8 cellular contexts compared by ENCODE assay signal in genomic region chr1:205749826-205750682, GRCh38. TPM values are rescaled to one million over a fixed set of nuclear protein-coding genes. Genes with fewer than 3 reads are reported as not detected.
DNase-seq lines count a peak whose midpoint lies in the region; ATAC-seq and TF ChIP-seq lines count a peak whose summit lies in the region.

Gene NUCKS1 (minus strand): TSS chr1:205750182. CDS start chr1:205749973, 209 bp downstream.

- H3K4me3 ChIP-seq in GM12864 (ENCODE audit: low read depth, low read length) (peak within 1 kb of the TSS; percentile 68), ovary (peak within 1 kb of the TSS; percentile 57), thyroid gland (replicated peaks in 1 of 3) (peak within 1 kb of the TSS; percentile 57 to 94 (median 93))

- peak; percentile 98 for DNase-seq in GM12864 (ENCODE audit: low read depth)
- peak; percentile 97 to 100 (median 99) for DNase-seq in NCI-H1417 (lab: John Stamatoyannopoulos, UW)
- DNase-seq in SW 1271 (lab: John Stamatoyannopoulos, UW), result peak; percentile 88 to 94
- DNase-seq in activated naive CD8-positive, alpha-beta T cell treated with anti-CD3 and anti-CD28 coated beads, Interleukin-2, amount 50 U/mL, for 16 hours (ENCODE audit: low read depth, low spot score), result peak; percentile 97
- DNase-seq in Right ventricle myocardium inferior (ENCODE audit: missing footprints), result peak; percentile 99
- peak; percentile 97 to 99 (median 98) for DNase-seq in ovary
- peak; percentile 100 for DNase-seq in thyroid gland

- H3K27me3 ChIP-seq in ovary (no peaks in the 10 kb centered on the region), thyroid gland (no peaks in the 10 kb centered on the region)

- peak; percentile 65 for TF ChIP-seq POLR2A in ovary (IDR thresholded peaks at IDR 0.05)
- peak in 1 of 2 donors; percentile 40 for TF ChIP-seq POLR2A in thyroid gland (IDR thresholded peaks at IDR 0.05)

- intact Hi-C loops in Right ventricle myocardium inferior (cut with DNase I) (loop anchor here (1.0 kb wide), 2 partner anchors 63 to 163 kb away; partner anchors contain the start of gene SLC41A1), ovary (cut with DNase I) (no loop called here), thyroid gland (cut with DNase I) (loop anchor here (10.0 kb wide), 1 partner anchor 65 kb away; the partner anchor contains the start of gene SLC41A1)

- WGBS in ovary, 3 donors, result 1% methylated on average over 45 to 54 of the region's 54 CpGs
- 0 to 1% methylated on average over 19 to 20 of the region's 54 CpGs for WGBS in thyroid gland, 2 donors

- peaks cover 11% of the 10 kb centered on the region for H3K4me1 ChIP-seq in ovary (ENCODE audit: insufficient read depth)
- H3K4me1 ChIP-seq in thyroid gland, result peaks cover 27 to 33% of the 10 kb centered on the region in 2 donors

- H3K9me3 ChIP-seq in ovary (no peaks in the 10 kb centered on the region), thyroid gland (no peaks in the 10 kb centered on the region)

- H3K27ac ChIP-seq in ovary (peak within 1 kb of the TSS; percentile 95 to 98), thyroid gland (peak within 1 kb of the TSS; percentile 96 to 99 (median 98))

- peak; percentile 76 for ATAC-seq in HG02759 (IDR thresholded peaks at IDR 0.05; ENCODE audit: unreplicated experiment)
- ATAC-seq in Right ventricle myocardium inferior, result peak; percentile 90

- H3K36me3 ChIP-seq in ovary, result no peaks in the 10 kb centered on the region
- no peaks in the 10 kb centered on the region for H3K36me3 ChIP-seq in thyroid gland

- TF ChIP-seq EP300 in ovary (IDR thresholded peaks at IDR 0.05), result no peak

- TF ChIP-seq CTCF in GM12864 (IDR thresholded peaks at IDR 0.05; ENCODE audit: low read depth, low read length, missing control alignments), result no peak
- TF ChIP-seq CTCF in ovary (IDR thresholded peaks at IDR 0.05), result peak in 2 of 3 donors; percentile 25 to 36
- TF ChIP-seq CTCF in thyroid gland (IDR thresholded peaks at IDR 0.05), result peak in 1 of 6 experiments; percentile 5

RNA-seq across cellular contexts. Expression of gene NUCKS1, which starts in this region (rescaled TPM):
- total RNA-seq in Right ventricle myocardium inferior, result 185 TPM
- total RNA-seq in ovary, result 100 to 1,000 TPM; 104 to 335 (median 244) TPM
- polyA plus RNA-seq in ovary, result 100 to 1,000 TPM in 1 of 2 donors, 10 to 100 TPM in 1; 79.4 to 150 TPM
- total RNA-seq in thyroid gland, result 100 to 1,000 TPM; 122 to 237 (median 177) TPM

Comparison
In these comparisons a context has a peak if more than half of its experiments do, and no peak if none do; other contexts are left out.
1. Peak in every context shown above with its lines: DNase-seq, ATAC-seq, H3K4me3 ChIP-seq and H3K27ac ChIP-seq.
2. intact Hi-C loops: an anchor here in Right ventricle myocardium inferior (1.0 kb wide) and thyroid gland (10.0 kb wide); none called in ovary.